In the genomic region with DNA sequence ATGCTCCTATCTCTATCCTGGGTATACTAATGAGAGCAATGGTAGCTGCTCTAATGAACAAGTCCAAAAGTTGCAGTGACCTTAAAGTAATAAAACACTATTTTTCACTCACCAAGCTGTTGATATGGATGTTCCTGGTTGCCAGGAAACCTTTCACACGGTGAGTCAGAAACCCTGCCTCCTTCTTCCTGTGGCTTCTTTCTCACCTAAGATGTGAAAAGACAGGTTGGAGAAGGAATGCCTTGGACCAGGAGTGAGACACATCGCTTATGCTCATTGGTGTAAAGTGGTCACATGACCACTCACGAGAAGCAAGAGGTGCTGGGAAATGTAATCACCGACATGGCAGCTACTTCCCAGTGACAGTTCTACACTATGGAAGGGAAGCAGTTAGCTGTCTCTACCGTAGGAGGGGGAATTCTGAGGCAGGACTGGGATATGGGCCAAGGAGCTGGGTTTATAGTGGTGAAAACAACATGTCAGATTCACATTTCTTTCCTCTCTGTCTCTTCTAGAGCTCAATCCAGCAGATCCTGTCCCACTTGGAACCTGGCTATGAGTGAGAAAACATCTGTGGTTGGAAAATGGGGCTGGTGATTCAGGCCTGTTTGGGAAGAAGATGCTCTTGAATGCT, we compare ENCODE assay signal across 17 cellular contexts.
DNase-seq lines count a peak whose midpoint lies in the region; TF ChIP-seq lines count a peak whose summit lies in the region.
"Had no signal": no experiment of that assay in that cellular context is flagged by ENCODE, and none has a peak within 500 bp of the region (broad histone marks: within the 10 kb centered on the region; RNA-seq: fewer than 3 reads in every experiment).

No MANE protein-coding gene starts in this region.

- POLR2A ChIA-PET in MCF 10A (lab: Yijun Ruan, JAX), result interaction anchor here (0.7 kb wide), 1 partner anchor 238 kb away, joined by 3 read pairs; no protein-coding TSS in a partner anchor

- H4K20me1 ChIP-seq in hepatocyte (ENCODE audit: insufficient read depth, poor library complexity, severe bottlenecking), result no peaks in the 10 kb centered on the region

- TF ChIP-seq POLR2A in breast epithelium (IDR thresholded peaks at IDR 0.05) (no peak), transverse colon (IDR thresholded peaks at IDR 0.05) (no peak)

- peaks cover 4% of the 10 kb centered on the region for H3K36me3 Mint-ChIP-seq in MCF 10A (ENCODE audit: insufficient read depth, unreplicated experiment)
- H3K36me3 Mint-ChIP-seq: activated naive CD8-positive, alpha-beta T cell had no signal

- DNase-seq in MCF 10A (ENCODE audit: unreplicated experiment) (peak; percentile 39), breast epithelium (ENCODE audit: low spot score in 2 of 2) (no peak), astrocyte of the spinal cord (ENCODE audit: low read depth, low spot score) (peak; percentile 8), hepatocyte (ENCODE audit: low spot score) (peak; percentile 54), transverse colon (peak; percentile 18), iPS-NIHi11 (ENCODE audit: low spot score) (no peak), substantia nigra (lab: John Stamatoyannopoulos, UW) (no peak), NCI-H128 (lab: John Stamatoyannopoulos, UW; ENCODE audit: unreplicated experiment) (no peak)
- DNase-seq: ACHN; activated CD4-positive, alpha-beta T cell treated with anti-CD3 and anti-CD28 coated beads for 36 hours; cerebellar nuclear complex; NCI-H2081; Right ventricle myocardium superior; stimulated activated naive CD4-positive, alpha-beta T cell had no signal

- BruUV-seq in MCF 10A (replicated peaks; lab: Mats Ljungman, UMichigan), result no TSS peak

- no peaks in the 10 kb centered on the region for H3K27me3 Mint-ChIP-seq in MCF 10A (ENCODE audit: insufficient read depth, unreplicated experiment)
- H3K27me3 Mint-ChIP-seq: activated CD4-positive, alpha-beta T cell treated with anti-CD3 and anti-CD28 coated beads for 36 hours had no signal

- H3K79me2 ChIP-seq in hepatocyte, result no peaks in the 10 kb centered on the region

- H3K36me3 ChIP-seq in breast epithelium (no peaks in the 10 kb centered on the region), hepatocyte (replicated peaks; ENCODE audit: insufficient read depth, low read depth) (no peaks in the 10 kb centered on the region), transverse colon (no peaks in the 10 kb centered on the region)

- TF ChIP-seq CTCF in MCF 10A (IDR thresholded peaks at IDR 0.05; ENCODE audit: unreplicated experiment) (no peak), breast epithelium (IDR thresholded peaks at IDR 0.05) (no peak), astrocyte of the spinal cord (IDR thresholded peaks at IDR 0.05; ENCODE audit: low read depth, low read length) (no peak), hepatocyte (IDR thresholded peaks at IDR 0.05; ENCODE audit: poor library complexity) (no peak), transverse colon (IDR thresholded peaks at IDR 0.05) (no peak)

- H3K4me2 ChIP-seq in hepatocyte, result no peak overlapping the region
- H3K4me2 ChIP-seq: KMS-11 had no signal

- H3K4me1 ChIP-seq in breast epithelium (no peaks in the 10 kb centered on the region), hepatocyte (ENCODE audit: insufficient read depth) (no peaks in the 10 kb centered on the region), transverse colon (peaks cover 0 to 4% (median 0%) of the 10 kb centered on the region in 4 donors)

- in situ Hi-C loops in astrocyte of the spinal cord (cut with HindIII; ENCODE audit: low sequenced_read_pairs) (no loop called here), transverse colon (cut with MboI; ENCODE audit: low pct_ligation_motif_present in 1 of 4, low pct_unique_long_range_greater_than_20kb in 1 of 4, low sequenced_read_pairs in 3 of 4) (loop anchor here in 1 of 4 donors (25.0 kb wide), 1 partner anchor 752 kb away; no protein-coding TSS in a partner anchor)

- WGBS in hepatocyte (ENCODE audit: low lambda C conversion rate, missing lambda C conversion rate), result 82% methylated on average over 5 of the region's 5 CpGs
- WGBS in transverse colon (ENCODE audit: low coverage in 1 of 2), 2 donors, result 54 to 86% methylated on average over 2 to 5 of the region's 5 CpGs

- H3K4me3 Mint-ChIP-seq in MCF 10A (ENCODE audit: unreplicated experiment), result no peak overlapping the region
- H3K4me3 Mint-ChIP-seq: activated CD4-positive, alpha-beta T cell treated with anti-CD3 and anti-CD28 coated beads for 36 hours; activated naive CD8-positive, alpha-beta T cell; T-helper 2 cell treated with Interferon-gamma antibody and Interleukin-4, amounts not matched to agents 5 μg/mL and 100 μg/mL, for 36 hours had no signal

- peak overlapping the region; percentile 21 for H3K27ac Mint-ChIP-seq in MCF 10A (ENCODE audit: low read depth, unreplicated experiment)
- H3K27ac Mint-ChIP-seq: activated CD4-positive, alpha-beta T cell treated with anti-CD3 and anti-CD28 coated beads for 36 hours; activated naive CD8-positive, alpha-beta T cell; T-helper 2 cell treated with Interferon-gamma antibody and Interleukin-4, amounts not matched to agents 5 μg/mL and 100 μg/mL, for 36 hours had no signal

- no peaks in the 10 kb centered on the region for H3K27me3 ChIP-seq in breast epithelium
- H3K27me3 ChIP-seq in hepatocyte, result no peaks in the 10 kb centered on the region
- no peaks in the 10 kb centered on the region for H3K27me3 ChIP-seq in transverse colon

- no peak overlapping the region for H2AFZ ChIP-seq in hepatocyte

- intact Hi-C loops in MCF 10A (cut with micrococcal nuclease), result no loop called here
- intact Hi-C loops in breast epithelium (cut with DNase I; ENCODE audit: low total_unique reads), result no loop called here
- intact Hi-C loops in transverse colon (cut with DNase I; ENCODE audit: low total_unique reads), result no loop called here

- no peaks in the 10 kb centered on the region for H3K9me2 ChIP-seq in hepatocyte (replicated peaks; ENCODE audit: insufficient read depth)

- peaks cover 24% of the 10 kb centered on the region for H3K4me1 Mint-ChIP-seq in MCF 10A (ENCODE audit: insufficient read depth, unreplicated experiment)
- H3K4me1 Mint-ChIP-seq: activated CD4-positive, alpha-beta T cell treated with anti-CD3 and anti-CD28 coated beads for 36 hours had no signal

- no peaks in the 10 kb centered on the region for H3K9me3 ChIP-seq in breast epithelium
- no peaks in the 10 kb centered on the region for H3K9me3 ChIP-seq in hepatocyte (ENCODE audit: low read depth)
- no peaks in the 10 kb centered on the region for H3K9me3 ChIP-seq in transverse colon

- TF ChIP-seq EP300 in transverse colon (IDR thresholded peaks at IDR 0.05; ENCODE audit: low read depth), result no peak

- H3K4me3 ChIP-seq in breast epithelium (no peak overlapping the region), astrocyte of the spinal cord (ENCODE audit: low read depth, low read length) (no peak overlapping the region), hepatocyte (no peak overlapping the region), transverse colon (no peak overlapping the region)

- H3K27ac ChIP-seq in breast epithelium (no peak overlapping the region), hepatocyte (no peak overlapping the region), transverse colon (no peak overlapping the region), substantia nigra (ENCODE audit: low read depth, low read length, poor library complexity, severe bottlenecking) (no peak overlapping the region)
- H3K27ac ChIP-seq: KMS-11 had no signal

- H3K9me3 Mint-ChIP-seq in MCF 10A (ENCODE audit: unreplicated experiment), result no peaks in the 10 kb centered on the region
- H3K9me3 Mint-ChIP-seq: T-helper 2 cell treated with Interferon-gamma antibody and Interleukin-4, amounts not matched to agents 5 μg/mL and 100 μg/mL, for 36 hours had no signal

- CTCF ChIA-PET in MCF 10A (lab: Yijun Ruan, JAX), result interaction anchor here (0.6 to 0.7 kb wide), 2 partner anchors 20 to 44 kb away, joined by 3 read pairs; no protein-coding TSS in a partner anchor

Comparison
In these comparisons a context has a peak if more than half of its experiments do, and no peak if none do; other contexts are left out.
1. DNase-seq: peak in MCF 10A (single experiment), astrocyte of the spinal cord (single experiment), hepatocyte (single experiment) and transverse colon (single experiment); none in breast epithelium (0 of 2), iPS-NIHi11 (single experiment), substantia nigra (0 of 49) and NCI-H128 (single experiment).